26 cellular contexts compared by ENCODE assay signal in genomic region chr6:46135176-46135575, GRCh38. TPM values are rescaled to one million over a fixed set of nuclear protein-coding genes. Genes with fewer than 3 reads are reported as not detected.
DNase-seq lines count a peak whose midpoint lies in the region; ATAC-seq, FAIRE-seq and TF ChIP-seq lines count a peak whose summit lies in the region.
"Had no signal": no experiment of that assay in that cellular context is flagged by ENCODE, and none has a peak within 500 bp of the region (broad histone marks: within the 10 kb centered on the region; RNA-seq: fewer than 3 reads in every experiment).

No MANE protein-coding gene starts in this region.

- no peaks in the 10 kb centered on the region for H4K20me1 ChIP-seq in Loucy (ENCODE audit: insufficient read depth, low read length, poor library complexity, severe bottlenecking)
- H4K20me1 ChIP-seq: BLaER1 had no signal

- H3K9me2 ChIP-seq in Loucy (replicated peaks; ENCODE audit: low read depth, low read length) = no peaks in the 10 kb centered on the region

- H3K36me3 ChIP-seq in left ventricle myocardium inferior (no peaks in the 10 kb centered on the region), Loucy (ENCODE audit: insufficient read depth, low read length) (no peaks in the 10 kb centered on the region)
- H3K36me3 ChIP-seq: BLaER1 had no signal

- peak overlapping the region; percentile 51 for H3K27ac ChIP-seq in left ventricle myocardium inferior (replicated peaks)
- H3K27ac ChIP-seq: 22Rv1, BLaER1, C4-2B, GM23248 had no signal

- intact Hi-C loops in left ventricle myocardium inferior (cut with micrococcal nuclease) = no loop called here
- intact Hi-C loops in left cardiac atrium (cut with DNase I) = no loop called here

- H3K9me3 Mint-ChIP-seq in stimulated activated effector memory CD8-positive, alpha-beta T cell treated with anti-CD3 and anti-CD28 coated beads, Interleukin-12 subunit alpha, Interleukin-12 subunit beta, amount 100 ng/mL, for 72 hours = no peaks in the 10 kb centered on the region
- H3K9me3 Mint-ChIP-seq: CD8-positive, alpha-beta T cell had no signal

- peaks cover under 1% of the 10 kb centered on the region for H3K36me3 Mint-ChIP-seq in stimulated activated effector memory CD8-positive, alpha-beta T cell treated with anti-CD3 and anti-CD28 coated beads, Interleukin-12 subunit alpha, Interleukin-12 subunit beta, amount 100 ng/mL, for 72 hours
- H3K36me3 Mint-ChIP-seq: CD4-positive, CD25-positive, alpha-beta regulatory T cell had no signal

- FAIRE-seq in urothelium cell line (lab: Jason Lieb, UNC) = no peak
- FAIRE-seq: A204.1, GM12891, GM18507, H1 had no signal

- H3K4me2 ChIP-seq in Loucy (ENCODE audit: low read depth, low read length, poor library complexity, severe bottlenecking) = peak overlapping the region; percentile 44
- H3K4me2 ChIP-seq: BLaER1 had no signal

- H2AFZ ChIP-seq in Loucy (ENCODE audit: low read length) = no peak overlapping the region
- H2AFZ ChIP-seq: GM23248 had no signal

- H3K79me2 ChIP-seq in Loucy (ENCODE audit: insufficient read depth, low read length) = peaks cover 47% of the 10 kb centered on the region

- H3K4me1 ChIP-seq in left ventricle myocardium inferior (peaks cover 57% of the 10 kb centered on the region), Loucy (ENCODE audit: insufficient read depth, low read length, poor library complexity, severe bottlenecking) (peaks cover 5% of the 10 kb centered on the region)
- H3K4me1 ChIP-seq: BLaER1, Caco-2 had no signal

- no peak overlapping the region for H3K4me3 Mint-ChIP-seq in stimulated activated effector memory CD8-positive, alpha-beta T cell treated with anti-CD3 and anti-CD28 coated beads, Interleukin-12 subunit alpha, Interleukin-12 subunit beta, amount 100 ng/mL, for 72 hours
- H3K4me3 Mint-ChIP-seq: B cell; CD4-positive, CD25-positive, alpha-beta regulatory T cell; CD8-positive, alpha-beta T cell had no signal

- no peak overlapping the region for H3K27ac Mint-ChIP-seq in stimulated activated effector memory CD8-positive, alpha-beta T cell treated with anti-CD3 and anti-CD28 coated beads, Interleukin-12 subunit alpha, Interleukin-12 subunit beta, amount 100 ng/mL, for 72 hours
- H3K27ac Mint-ChIP-seq: B cell; CD8-positive, alpha-beta T cell had no signal

- peaks cover 67% of the 10 kb centered on the region for H3K4me1 Mint-ChIP-seq in stimulated activated effector memory CD8-positive, alpha-beta T cell treated with anti-CD3 and anti-CD28 coated beads, Interleukin-12 subunit alpha, Interleukin-12 subunit beta, amount 100 ng/mL, for 72 hours

- H3K4me3 ChIP-seq in left ventricle myocardium inferior = no peak overlapping the region
- H3K4me3 ChIP-seq in Loucy (ENCODE audit: low read length, poor library complexity, severe bottlenecking) = no peak overlapping the region
- H3K4me3 ChIP-seq: BLaER1, GM23248 had no signal

- peak; percentile 7 for DNase-seq in NCI-H345 (lab: John Stamatoyannopoulos, UW)
- DNase-seq in NCI-H345 treated with DMSO at 0.1 percent for 48 hours (lab: John Stamatoyannopoulos, UW; ENCODE audit: unreplicated experiment) = no peak
- no peak for DNase-seq in left ventricle myocardium inferior
- no peak for DNase-seq in left cardiac atrium
- no peak for DNase-seq in stimulated activated effector memory CD8-positive, alpha-beta T cell treated with anti-CD3 and anti-CD28 coated beads, Interleukin-12 subunit alpha, Interleukin-12 subunit beta, amount 100 ng/mL, for 72 hours (ENCODE audit: low spot score in 2 of 2)
- DNase-seq in urothelium cell line (ENCODE audit: low spot score) = no peak
- DNase-seq: Caco-2; CD4-positive, CD25-positive, alpha-beta regulatory T cell; CD8-positive, alpha-beta T cell; DMS153; DMS79 treated with DMSO at 0.1 percent for 48 hours; GF-D8; GM23248; H7; HCEC 1CT had no signal

- no peak for TF ChIP-seq CTCF in left ventricle myocardium inferior (IDR thresholded peaks at IDR 0.05; ENCODE audit: borderline replicate concordance)
- no peak for TF ChIP-seq CTCF in Loucy (conservative IDR thresholded peaks at IDR 0.05; ENCODE audit: low read length)

- no peaks in the 10 kb centered on the region for H3F3A ChIP-seq in Loucy (ENCODE audit: low read depth)

- no peak for ATAC-seq in left cardiac atrium
- peak; percentile 78 for ATAC-seq in stimulated activated effector memory CD8-positive, alpha-beta T cell treated with anti-CD3 and anti-CD28 coated beads, Interleukin-12 subunit alpha, Interleukin-12 subunit beta, amount 100 ng/mL, for 72 hours
- no peak for ATAC-seq in GM21825 (IDR thresholded peaks at IDR 0.05; ENCODE audit: unreplicated experiment)
- ATAC-seq: CD8-positive, alpha-beta T cell had no signal

- H3K27me3 ChIP-seq in left ventricle myocardium inferior (ENCODE audit: low read depth) (no peaks in the 10 kb centered on the region), Loucy (ENCODE audit: insufficient read depth, low read length, poor library complexity, severe bottlenecking) (no peaks in the 10 kb centered on the region)
- H3K27me3 ChIP-seq: BLaER1 had no signal

- H3K9me3 ChIP-seq in left ventricle myocardium inferior (replicated peaks) (no peaks in the 10 kb centered on the region), Loucy (ENCODE audit: insufficient read depth, low read depth, low read length) (no peaks in the 10 kb centered on the region)
- H3K9me3 ChIP-seq: Caco-2 had no signal

- no peak overlapping the region for H3K9ac ChIP-seq in Loucy (ENCODE audit: low read depth, low read length, poor library complexity, severe bottlenecking)
- H3K9ac ChIP-seq: BLaER1, GM23248 had no signal

RNA-seq across cellular contexts. Expression of gene ENPP4, which starts 5.4 kb away (rescaled TPM):
- total RNA-seq in left ventricle myocardium inferior = 21.9 TPM
- 10 to 100 TPM; 20.2 to 28.1 TPM for total RNA-seq in left cardiac atrium
- total RNA-seq: G401 had no signal

RNA-seq across cellular contexts. Expression of gene ENPP5, which starts 35.6 kb away (rescaled TPM):
- total RNA-seq in left ventricle myocardium inferior = 3.0 TPM
- total RNA-seq in left cardiac atrium = 1 to 10 TPM; 5.7 to 6.9 TPM
- total RNA-seq: CD4-positive, CD25-positive, alpha-beta regulatory T cell; G401; GM23248 had no signal
